In the genomic region with DNA sequence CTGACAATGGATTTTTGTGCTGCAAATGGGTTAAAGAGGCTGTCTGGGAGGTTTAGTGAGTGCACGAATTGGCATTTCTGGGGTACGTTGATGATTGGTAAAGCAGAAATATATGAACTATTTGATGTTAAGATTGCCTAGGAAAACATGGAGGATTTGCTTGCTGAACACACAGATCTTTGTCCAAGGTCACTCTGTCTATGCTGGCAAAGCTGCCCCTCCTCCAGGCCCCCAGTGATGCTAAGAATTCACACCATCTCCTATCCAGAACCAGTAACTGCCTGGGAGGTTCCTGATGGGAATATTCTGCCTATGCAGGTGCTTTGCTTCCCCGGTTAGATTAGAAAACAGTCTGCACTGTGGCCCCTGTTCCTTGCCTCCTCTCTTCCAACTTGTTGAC, we compare ENCODE assay signal across 8 cellular contexts. TPM values are rescaled to one million over a fixed set of nuclear protein-coding genes. Genes with fewer than 3 reads are reported as not detected.
"Had no signal": no experiment of that assay in that cellular context is flagged by ENCODE, and none has a peak within 500 bp of the region (broad histone marks: within the 10 kb centered on the region; RNA-seq: fewer than 3 reads in every experiment).

No MANE protein-coding gene starts in this region.

- FAIRE-seq: G401.6, GM12878, GM12891, GM12892, GM18507, GM19239 had no signal

- DNase-seq: GDM1, GF-D8 had no signal

- H3K4me3 ChIP-seq: GM12878 had no signal

- ATAC-seq: GM12878 had no signal

RNA-seq across cellular contexts. Expression of a gene that starts 5.8 kb away (rescaled TPM):
- total RNA-seq: GM12878 had no signal
- polyA plus RNA-seq: GM12878 had no signal
